ENCODE assay signal across 30 cellular contexts in the genomic region with DNA sequence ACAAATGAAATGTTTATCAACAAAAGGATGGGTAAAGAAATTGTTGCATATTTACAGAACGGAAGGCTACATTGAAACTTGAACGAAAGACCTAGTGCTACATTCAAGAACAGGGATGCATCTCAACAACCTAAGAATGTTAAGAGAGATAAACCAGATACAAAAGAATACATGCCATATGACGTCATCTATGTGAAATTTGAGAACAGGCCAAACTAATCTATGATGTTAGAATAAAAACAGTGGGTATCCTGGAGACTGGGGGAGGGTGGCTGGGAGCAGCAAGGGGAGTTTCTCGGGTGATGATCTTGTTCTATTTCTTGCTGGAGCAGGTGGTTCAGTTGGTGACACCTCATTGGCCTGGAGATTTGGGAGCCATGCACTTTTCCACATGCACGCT.
DNase-seq lines count a peak whose midpoint lies in the region; ATAC-seq, FAIRE-seq and TF ChIP-seq lines count a peak whose summit lies in the region.
"Had no signal": no experiment of that assay in that cellular context is flagged by ENCODE, and none has a peak within 500 bp of the region (broad histone marks: within the 10 kb centered on the region; RNA-seq: fewer than 3 reads in every experiment).

No MANE protein-coding gene starts in this region.

- no peaks in the 10 kb centered on the region for H3K9me3 Mint-ChIP-seq in activated CD8-positive, alpha-beta T cell treated with anti-CD3 and anti-CD28 coated beads for 36 hours
- H3K9me3 Mint-ChIP-seq: activated CD4-positive, alpha-beta memory T cell treated with anti-CD3 and anti-CD28 coated beads for 36 hours; natural killer cell had no signal

- no peak overlapping the region for H3K4me3 Mint-ChIP-seq in activated CD8-positive, alpha-beta T cell treated with anti-CD3 and anti-CD28 coated beads for 36 hours
- H3K4me3 Mint-ChIP-seq: activated CD4-positive, alpha-beta memory T cell treated with anti-CD3 and anti-CD28 coated beads for 36 hours; B cell; CD4-positive, alpha-beta memory T cell; natural killer cell had no signal

- no peak for FAIRE-seq in K562 (lab: Jason Lieb, UNC)
- FAIRE-seq: GM12892, TTC549 had no signal

- TF ChIP-seq POLR2A in K562 (conservative IDR thresholded peaks at IDR 0.05) = no peak

- CTCF ChIA-PET in K562 (lab: Yijun Ruan, JAX; ENCODE audit: low intra/inter-chr PET ratio) = no interaction called here
- CTCF ChIA-PET in activated CD8-positive, alpha-beta T cell treated with anti-CD3 and anti-CD28 coated beads for 36 hours (lab: Charles Lee) = interaction anchor here (1.4 to 1.6 kb wide), 2 partner anchors 12 to 917 kb away, joined by 3 to 4 read pairs; no protein-coding TSS in a partner anchor

- no peaks in the 10 kb centered on the region for H3K36me3 Mint-ChIP-seq in activated CD8-positive, alpha-beta T cell treated with anti-CD3 and anti-CD28 coated beads for 36 hours (ENCODE audit: low read depth)
- H3K36me3 Mint-ChIP-seq: activated CD4-positive, alpha-beta memory T cell treated with anti-CD3 and anti-CD28 coated beads for 36 hours; CD4-positive, alpha-beta memory T cell; natural killer cell had no signal

- in situ Hi-C loops in Caki2 (cut with HindIII; ENCODE audit: low pct_unique_long_range_greater_than_20kb, low sequenced_read_pairs) = no loop called here
- in situ Hi-C loops in K562 (cut with MboI) = no loop called here

- no peak overlapping the region for H3K4me2 ChIP-seq in K562 (ENCODE audit: insufficient read depth, low read length)

- no peaks in the 10 kb centered on the region for H3K9me3 ChIP-seq in K562 (replicated peaks; ENCODE audit: control insufficient read depth, insufficient read depth, low read depth, low read length)
- H3K9me3 ChIP-seq: body of pancreas, HAP-1, mucosa of descending colon, psoas muscle, sigmoid colon, tibial artery had no signal

- no peaks in the 10 kb centered on the region for H3K9me1 ChIP-seq in K562 (ENCODE audit: control insufficient read depth, insufficient read depth, low read length)

- TF ChIP-seq RAD21 in K562 (CRISPR knock-in tag; conservative IDR thresholded peaks at IDR 0.05 in 1 of 2, IDR thresholded peaks at IDR 0.05 in 1 of 2) = no peak

- no peaks in the 10 kb centered on the region for H3K79me2 ChIP-seq in K562 (ENCODE audit: control insufficient read depth, insufficient read depth, low read length)

- BruUV-seq in K562 (replicated peaks; lab: Mats Ljungman, UMichigan) = no TSS peak

- no peak for TF ChIP-seq EP300 in K562 (IDR thresholded peaks at IDR 0.05; ENCODE audit: low read length)

- peaks cover 6% of the 10 kb centered on the region; the same call in 1 of the 2 replicates for H4K20me1 ChIP-seq in K562 (replicated peaks; ENCODE audit: control insufficient read depth, insufficient read depth, low read length)

- DNase-seq in Caki2 (ENCODE audit: low read depth) (peak; percentile 44), M059J (ENCODE audit: low read depth) (peak; percentile 47), K562 (ENCODE audit: extremely low read depth in 1 of 4, low spot score in 3 of 4) (no peak), fibroblast of villous mesenchyme (ENCODE audit: low read depth) (peak; percentile 27), coronary artery (ENCODE audit: low spot score) (no peak)
- no peak for DNase-seq in activated CD8-positive, alpha-beta T cell treated with anti-CD3 and anti-CD28 coated beads for 36 hours
- no peak for DNase-seq in activated naive CD4-positive, alpha-beta T cell treated with Interleukin-2 at 50 U/mL for 16 hours
- no peak for DNase-seq in stimulated activated CD4-positive, alpha-beta T cell treated with anti-CD3 and anti-CD28 coated beads, Interleukin-12 subunit alpha, Interleukin-12 subunit beta, amount 100 ng/mL, for 4 hours
- DNase-seq: activated CD4-positive, alpha-beta memory T cell treated with anti-CD3 and anti-CD28 coated beads for 36 hours; activated CD4-positive, alpha-beta T cell treated with anti-CD3 and anti-CD28 coated beads for 1 hour; activated CD8-positive, alpha-beta memory T cell treated with anti-CD3 and anti-CD28 coated beads, Interleukin-2, amount 50 U/mL, for 4 hours; activated naive CD4-positive, alpha-beta T cell; body of pancreas; CD4-positive, alpha-beta memory T cell; foreskin fibroblast; mucosa of descending colon; natural killer cell; NCI-H146; NCI-H2107; NCI-H82; occipital lobe; sigmoid colon; stimulated activated CD4-positive, alpha-beta T cell treated with anti-CD3 and anti-CD28 coated beads, Interleukin-4, amount 100 ng/mL, for 1 hour; tibial artery had no signal

- H2AFZ ChIP-seq in K562 (ENCODE audit: low read depth, low read length) = no peak overlapping the region

- peaks cover 37 to 73% of the 10 kb centered on the region in 2 experiments for H3K27me3 ChIP-seq in K562 (ENCODE audit: control insufficient read depth in 2 of 2, insufficient read depth in 2 of 2, low read length in 2 of 2)
- H3K27me3 ChIP-seq: body of pancreas, sigmoid colon, tibial artery had no signal

- H3K36me3 ChIP-seq in K562 (ENCODE audit: control insufficient read depth, insufficient read depth, low read length) = no peaks in the 10 kb centered on the region
- H3K36me3 ChIP-seq: HAP-1, sigmoid colon had no signal

- POLR2A ChIA-PET in K562 (lab: Yijun Ruan, JAX) = no interaction called here
- POLR2A ChIA-PET in activated CD8-positive, alpha-beta T cell treated with anti-CD3 and anti-CD28 coated beads for 36 hours (lab: Charles Lee) = no interaction called here

- no peak overlapping the region for H3K4me3 ChIP-seq in K562
- no peak overlapping the region for H3K4me3 ChIP-seq in fibroblast of villous mesenchyme (ENCODE audit: low read depth, low read length)
- no peak overlapping the region for H3K4me3 ChIP-seq in coronary artery
- H3K4me3 ChIP-seq: body of pancreas, HAP-1, lung, mucosa of descending colon, psoas muscle, sigmoid colon, tibial artery had no signal

- H3K9ac ChIP-seq in K562 (ENCODE audit: insufficient read depth in 1 of 2, low read depth in 2 of 2, low read length in 2 of 2) = no peak overlapping the region

- H3K4me1 ChIP-seq in K562 (replicated peaks in 1 of 2; ENCODE audit: control insufficient read depth in 2 of 2, insufficient read depth in 2 of 2, low read length in 2 of 2) = no peaks in the 10 kb centered on the region; a peak in 1 of 5 replicates
- H3K4me1 ChIP-seq: body of pancreas, HAP-1, psoas muscle had no signal

- intact Hi-C loops in K562 (cut with micrococcal nuclease) = no loop called here
- intact Hi-C loops in activated CD8-positive, alpha-beta T cell treated with anti-CD3 and anti-CD28 coated beads for 36 hours (cut with micrococcal nuclease) = no loop called here

- H3K4me1 Mint-ChIP-seq in activated CD8-positive, alpha-beta T cell treated with anti-CD3 and anti-CD28 coated beads for 36 hours (ENCODE audit: low read depth) = no peaks in the 10 kb centered on the region
- H3K4me1 Mint-ChIP-seq: CD4-positive, alpha-beta memory T cell; natural killer cell had no signal

- ATAC-seq in K562 = no peak
- no peak for ATAC-seq in activated CD8-positive, alpha-beta T cell treated with anti-CD3 and anti-CD28 coated beads for 36 hours
- ATAC-seq: body of pancreas, mucosa of descending colon, natural killer cell, psoas muscle had no signal

- TF ChIP-seq CTCF in K562 (IDR thresholded peaks at IDR 0.05 in 2 of 3, conservative IDR thresholded peaks at IDR 0.05 in 1 of 3; ENCODE audit: insufficient read depth in 2 of 3, low read depth in 1 of 3, low read length in 3 of 3) = no peak
- no peak for TF ChIP-seq CTCF in fibroblast of villous mesenchyme (IDR thresholded peaks at IDR 0.05; ENCODE audit: insufficient read depth, low read depth, low read length)
- no peak for TF ChIP-seq CTCF in coronary artery (IDR thresholded peaks at IDR 0.05)
- TF ChIP-seq CTCF in activated CD8-positive, alpha-beta T cell treated with anti-CD3 and anti-CD28 coated beads for 36 hours (IDR thresholded peaks at IDR 0.05) = no peak

- no peaks in the 10 kb centered on the region for H3K27me3 Mint-ChIP-seq in activated CD8-positive, alpha-beta T cell treated with anti-CD3 and anti-CD28 coated beads for 36 hours

- H3K27ac ChIP-seq in K562 (ENCODE audit: extremely low read depth, low read depth, low read length) (no peak overlapping the region), coronary artery (no peak overlapping the region)
- H3K27ac ChIP-seq: body of pancreas, psoas muscle, tibial artery had no signal

- no peak overlapping the region for H3K27ac Mint-ChIP-seq in activated CD8-positive, alpha-beta T cell treated with anti-CD3 and anti-CD28 coated beads for 36 hours
- H3K27ac Mint-ChIP-seq: activated CD4-positive, alpha-beta memory T cell treated with anti-CD3 and anti-CD28 coated beads for 36 hours; B cell; CD4-positive, alpha-beta memory T cell; natural killer cell had no signal

- 0% methylated on average over 5 of the region's 5 CpGs for WGBS in K562 (ENCODE audit: insufficient coverage, low coverage, missing lambda C conversion rate)

TF ChIP-seq in K562, 482 proteins besides CTCF, POLR2A, EP300 and RAD21 (continues in another document):
- TF ChIP-seq ATF1 (CRISPR knock-in tag; IDR thresholded peaks at IDR 0.05) (no peak), ATF1 (tag; IDR thresholded peaks at IDR 0.05) (peak; percentile 68), ZFPM2 (CRISPR knock-in tag; IDR thresholded peaks at IDR 0.05) (no peak), GATA2 (CRISPR knock-in tag; IDR thresholded peaks at IDR 0.05) (no peak)
- TF ChIP-seq, protein P1, sequence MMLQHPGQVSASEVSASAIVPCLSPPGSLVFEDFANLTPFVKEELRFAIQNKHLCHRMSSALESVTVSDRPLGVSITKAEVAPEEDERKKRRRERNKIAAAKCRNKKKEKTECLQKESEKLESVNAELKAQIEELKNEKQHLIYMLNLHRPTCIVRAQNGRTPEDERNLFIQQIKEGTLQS (IDR thresholded peaks at IDR 0.05) = peak; percentile 90
- TF ChIP-seq, protein P1 (CRISPR knock-in tag; conservative IDR thresholded peaks at IDR 0.05) = no peak
- TF ChIP-seq, protein P2, sequence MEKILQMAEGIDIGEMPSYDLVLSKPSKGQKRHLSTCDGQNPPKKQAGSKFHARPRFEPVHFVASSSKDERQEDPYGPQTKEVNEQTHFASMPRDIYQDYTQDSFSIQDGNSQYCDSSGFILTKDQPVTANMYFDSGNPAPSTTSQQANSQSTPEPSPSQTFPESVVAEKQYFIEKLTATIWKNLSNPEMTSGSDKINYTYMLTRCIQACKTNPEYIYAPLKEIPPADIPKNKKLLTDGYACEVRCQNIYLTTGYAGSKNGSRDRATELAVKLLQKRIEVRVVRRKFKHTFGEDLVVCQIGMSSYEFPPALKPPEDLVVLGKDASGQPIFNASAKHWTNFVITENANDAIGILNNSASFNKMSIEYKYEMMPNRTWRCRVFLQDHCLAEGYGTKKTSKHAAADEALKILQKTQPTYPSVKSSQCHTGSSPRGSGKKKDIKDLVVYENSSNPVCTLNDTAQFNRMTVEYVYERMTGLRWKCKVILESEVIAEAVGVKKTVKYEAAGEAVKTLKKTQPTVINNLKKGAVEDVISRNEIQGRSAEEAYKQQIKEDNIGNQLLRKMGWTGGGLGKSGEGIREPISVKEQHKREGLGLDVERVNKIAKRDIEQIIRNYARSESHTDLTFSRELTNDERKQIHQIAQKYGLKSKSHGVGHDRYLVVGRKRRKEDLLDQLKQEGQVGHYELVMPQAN (IDR thresholded peaks at IDR 0.05; ENCODE audit: borderline replicate concordance) = no peak

Comparison
In these comparisons a context has a peak if more than half of its experiments do, and no peak if none do; other contexts are left out.
1. DNase-seq: peak in Caki2 (single experiment), M059J (single experiment) and fibroblast of villous mesenchyme (single experiment); none in K562 (0 of 4), coronary artery (single experiment), activated CD8-positive, alpha-beta T cell treated with anti-CD3 and anti-CD28 coated beads for 36 hours (single experiment), activated naive CD4-positive, alpha-beta T cell treated with Interleukin-2 at 50 U/mL for 16 hours (single experiment) and stimulated activated CD4-positive, alpha-beta T cell treated with anti-CD3 and anti-CD28 coated beads, Interleukin-12 subunit alpha, Interleukin-12 subunit beta, amount 100 ng/mL, for 4 hours (single experiment).